9 cellular contexts compared by ENCODE assay signal in the genomic region with DNA sequence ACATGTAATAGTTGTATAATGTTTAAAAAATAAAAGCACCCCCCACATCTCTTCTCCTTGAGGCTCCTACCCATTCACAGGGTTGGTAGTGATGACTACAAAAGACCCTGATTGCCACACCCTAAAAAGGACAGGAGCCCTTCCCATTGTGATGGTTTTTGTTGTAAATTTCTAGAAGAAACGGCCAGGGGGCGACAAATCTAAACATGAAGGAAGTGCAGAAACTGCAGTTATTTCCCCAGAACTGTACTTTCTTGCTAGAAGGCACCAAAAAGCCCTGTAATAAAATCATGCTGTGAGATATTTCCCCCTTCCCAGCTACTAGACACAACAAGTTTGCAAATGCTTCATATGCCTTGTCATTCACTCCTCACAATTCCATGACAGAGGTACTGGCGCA. TPM values are rescaled to one million over a fixed set of nuclear protein-coding genes. Genes with fewer than 3 reads are reported as not detected.
DNase-seq lines count a peak whose midpoint lies in the region; ATAC-seq and TF ChIP-seq lines count a peak whose summit lies in the region.
"Had no signal": no experiment of that assay in that cellular context is flagged by ENCODE, and none has a peak within 500 bp of the region (broad histone marks: within the 10 kb centered on the region; RNA-seq: fewer than 3 reads in every experiment).

No MANE protein-coding gene starts in this region.

- no peak overlapping the region for H4K5ac ChIP-seq in H9 (ENCODE audit: insufficient read length, low read depth, low read length)

- no peaks in the 10 kb centered on the region for H3K4me1 ChIP-seq in H9 (ENCODE audit: insufficient read depth, low read length)

- no peak overlapping the region for H2BK120ac ChIP-seq in H9 (ENCODE audit: low read depth, low read length, poor library complexity, severe bottlenecking)

- H3K36me3 Mint-ChIP-seq in H9 (ENCODE audit: insufficient read depth in 1 of 3, low read depth in 3 of 3) = no peaks in the 10 kb centered on the region
- H3K36me3 Mint-ChIP-seq in T-helper 2 cell treated with Interferon-gamma antibody and Interleukin-4, amounts not matched to agents 5 μg/mL and 100 μg/mL, for 36 hours (ENCODE audit: low read depth) = no peaks in the 10 kb centered on the region
- H3K36me3 Mint-ChIP-seq in Calu3 (ENCODE audit: insufficient read depth, unreplicated experiment) = no peaks in the 10 kb centered on the region
- no peaks in the 10 kb centered on the region for H3K36me3 Mint-ChIP-seq in activated T-helper 1 cell treated with anti-CD3 and anti-CD28 coated beads, Interleukin-12 subunit alpha, Interleukin-12 subunit beta, Interleukin-2, Interleukin-4 antibody, amounts not matched to agents 30 ng/mL and 10 ng/mL and 1 ng/mL, durations not matched to agents 14 hours and 24 hours and 36 hours (ENCODE audit: low read depth)

- H4K20me1 ChIP-seq in H9 (ENCODE audit: control insufficient read depth, insufficient read depth, insufficient read length) = no peaks in the 10 kb centered on the region

- H3T11ph ChIP-seq in H9 (ENCODE audit: low read length) = no peak overlapping the region

- no peak overlapping the region for H4K8ac ChIP-seq in H9 (replicated peaks; ENCODE audit: insufficient read length, low read depth, low read length)

- H3K27ac Mint-ChIP-seq in H9 (no peak overlapping the region), Calu3 (ENCODE audit: unreplicated experiment) (no peak overlapping the region)
- peak overlapping the region; percentile 6 for H3K27ac Mint-ChIP-seq in T-helper 2 cell treated with Interferon-gamma antibody and Interleukin-4, amounts not matched to agents 5 μg/mL and 100 μg/mL, for 36 hours
- no peak overlapping the region for H3K27ac Mint-ChIP-seq in activated T-helper 1 cell treated with anti-CD3 and anti-CD28 coated beads, Interleukin-12 subunit alpha, Interleukin-12 subunit beta, Interleukin-2, Interleukin-4 antibody, amounts not matched to agents 30 ng/mL and 10 ng/mL and 1 ng/mL, durations not matched to agents 14 hours and 24 hours and 36 hours

- H2AFZ ChIP-seq in H9 (ENCODE audit: low read length) = no peak overlapping the region

- no peak overlapping the region for H3K27ac ChIP-seq in H9 (ENCODE audit: insufficient read length, low read depth, low read length)
- H3K27ac ChIP-seq: skin epidermis had no signal

- BruUV-seq in Calu3 (replicated peaks; lab: Mats Ljungman, UMichigan) = no TSS peak

- intact Hi-C loops in Calu3 (cut with micrococcal nuclease; ENCODE audit: unreplicated experiment) = loop anchor here (1.0 to 5.0 kb wide), 3 partner anchors 65 to 185 kb away; no protein-coding TSS in a partner anchor
- intact Hi-C loops in activated T-helper 1 cell treated with anti-CD3 and anti-CD28 coated beads, Interleukin-12 subunit alpha, Interleukin-12 subunit beta, Interleukin-2, Interleukin-4 antibody, amounts not matched to agents 30 ng/mL and 10 ng/mL and 1 ng/mL, durations not matched to agents 14 hours and 24 hours and 36 hours (cut with micrococcal nuclease) = loop anchor here (1.0 to 2.0 kb wide), 6 partner anchors 15 to 185 kb away; partner anchors contain the start of gene COMMD9

- no peaks in the 10 kb centered on the region for H3K23me2 ChIP-seq in H9 (ENCODE audit: insufficient read length, low read depth, low read length, poor library complexity, severe bottlenecking)

- no CpG with 5 or more reads among the region's 3 CpGs for WGBS in H9 (ENCODE audit: extremely low coverage, insufficient read length, low lambda C conversion rate)

- no peak overlapping the region for H2BK15ac ChIP-seq in H9 (ENCODE audit: low read depth, low read length)

- no peak overlapping the region for H3K4ac ChIP-seq in H9 (ENCODE audit: low read depth, low read length)

- no peak overlapping the region for H3K18ac ChIP-seq in H9 (ENCODE audit: insufficient read length, low read depth, low read length)

- H3K4me3 Mint-ChIP-seq in H9 (no peak overlapping the region), Calu3 (ENCODE audit: low read depth, unreplicated experiment) (no peak overlapping the region)
- H3K4me3 Mint-ChIP-seq in T-helper 2 cell treated with Interferon-gamma antibody and Interleukin-4, amounts not matched to agents 5 μg/mL and 100 μg/mL, for 36 hours = no peak overlapping the region
- H3K4me3 Mint-ChIP-seq in activated T-helper 1 cell treated with anti-CD3 and anti-CD28 coated beads, Interleukin-12 subunit alpha, Interleukin-12 subunit beta, Interleukin-2, Interleukin-4 antibody, amounts not matched to agents 30 ng/mL and 10 ng/mL and 1 ng/mL, durations not matched to agents 14 hours and 24 hours and 36 hours = no peak overlapping the region

- H2BK12ac ChIP-seq in H9 (ENCODE audit: insufficient read length, low read depth, low read length) = no peak overlapping the region

- H3K9me3 ChIP-seq in H9 (ENCODE audit: control insufficient read depth, low read depth, low read length) = no peaks in the 10 kb centered on the region

- H3K56ac ChIP-seq in H9 (ENCODE audit: insufficient read length, low read depth, low read length) = no peak overlapping the region

- H2BK20ac ChIP-seq in H9 (ENCODE audit: low read depth, low read length, poor library complexity, severe bottlenecking) = no peak overlapping the region

- H3K14ac ChIP-seq in H9 (ENCODE audit: insufficient read depth, low read length) = no peak overlapping the region

- no peaks in the 10 kb centered on the region for H3K79me2 ChIP-seq in H9 (ENCODE audit: insufficient read depth, low read length)

- H3K9me3 Mint-ChIP-seq in H9 = peaks cover 2 to 3% of the 10 kb centered on the region in 2 experiments; a peak in 2 of 5 replicates
- H3K9me3 Mint-ChIP-seq in T-helper 2 cell treated with Interferon-gamma antibody and Interleukin-4, amounts not matched to agents 5 μg/mL and 100 μg/mL, for 36 hours = no peaks in the 10 kb centered on the region
- H3K9me3 Mint-ChIP-seq in Calu3 (ENCODE audit: low read depth, unreplicated experiment) = no peaks in the 10 kb centered on the region
- H3K9me3 Mint-ChIP-seq in activated T-helper 1 cell treated with anti-CD3 and anti-CD28 coated beads, Interleukin-12 subunit alpha, Interleukin-12 subunit beta, Interleukin-2, Interleukin-4 antibody, amounts not matched to agents 30 ng/mL and 10 ng/mL and 1 ng/mL, durations not matched to agents 14 hours and 24 hours and 36 hours = peaks cover 8% of the 10 kb centered on the region

- DNase-seq in AG10803 (ENCODE audit: low read depth) = peak; percentile 41
- DNase-seq in H9 = no peak
- DNase-seq in T-helper 2 cell treated with Interferon-gamma antibody and Interleukin-4, amounts not matched to agents 5 μg/mL and 100 μg/mL, for 36 hours (ENCODE audit: low spot score) = no peak
- peak; percentile 24 for DNase-seq in iPS-NIHi7 (ENCODE audit: extremely low spot score)
- no peak for DNase-seq in Calu3
- no peak for DNase-seq in SIG-M5 (lab: John Stamatoyannopoulos, UW)
- no peak for DNase-seq in activated T-helper 1 cell treated with anti-CD3 and anti-CD28 coated beads, Interleukin-12 subunit alpha, Interleukin-12 subunit beta, Interleukin-2, Interleukin-4 antibody, amounts not matched to agents 30 ng/mL and 10 ng/mL and 1 ng/mL, durations not matched to agents 14 hours and 24 hours and 36 hours (ENCODE audit: low spot score)

- H3K23ac ChIP-seq in H9 (ENCODE audit: insufficient read length, low read depth, low read length) = no peak overlapping the region

- no peak overlapping the region for H3K9ac ChIP-seq in H9 (ENCODE audit: extremely low read depth, insufficient read length, low read length)

- H3K4me1 Mint-ChIP-seq in H9 = no peaks in the 10 kb centered on the region
- H3K4me1 Mint-ChIP-seq in T-helper 2 cell treated with Interferon-gamma antibody and Interleukin-4, amounts not matched to agents 5 μg/mL and 100 μg/mL, for 36 hours (ENCODE audit: low read depth) = peaks cover 7% of the 10 kb centered on the region
- peaks cover 23% of the 10 kb centered on the region for H3K4me1 Mint-ChIP-seq in Calu3 (ENCODE audit: low read depth, unreplicated experiment)
- H3K4me1 Mint-ChIP-seq in activated T-helper 1 cell treated with anti-CD3 and anti-CD28 coated beads, Interleukin-12 subunit alpha, Interleukin-12 subunit beta, Interleukin-2, Interleukin-4 antibody, amounts not matched to agents 30 ng/mL and 10 ng/mL and 1 ng/mL, durations not matched to agents 14 hours and 24 hours and 36 hours (ENCODE audit: low read depth) = peaks cover 9% of the 10 kb centered on the region

- no peak overlapping the region for H2AK5ac ChIP-seq in H9 (ENCODE audit: insufficient read length, low read length)

- no peaks in the 10 kb centered on the region for H3K27me3 ChIP-seq in H9 (ENCODE audit: insufficient read depth, low read length)

- H3K4me3 ChIP-seq in AG10803 (ENCODE audit: low read length) = no peak overlapping the region
- H3K4me3 ChIP-seq: skin epidermis had no signal

- no peak for ATAC-seq in GM21825 (IDR thresholded peaks at IDR 0.05; ENCODE audit: unreplicated experiment)

- TF ChIP-seq CTCF in AG10803 (conservative IDR thresholded peaks at IDR 0.05; ENCODE audit: low read length) = peak; percentile 57
- peak; percentile 71 for TF ChIP-seq CTCF in H9 (conservative IDR thresholded peaks at IDR 0.05)
- no peak for TF ChIP-seq CTCF in Calu3 (IDR thresholded peaks at IDR 0.05; ENCODE audit: unreplicated experiment)

- H3K27me3 Mint-ChIP-seq in H9 (ENCODE audit: low read depth) (no peaks in the 10 kb centered on the region; the same call in none of the 2 replicates), Calu3 (ENCODE audit: unreplicated experiment) (peaks cover 8% of the 10 kb centered on the region)
- H3K27me3 Mint-ChIP-seq in T-helper 2 cell treated with Interferon-gamma antibody and Interleukin-4, amounts not matched to agents 5 μg/mL and 100 μg/mL, for 36 hours (ENCODE audit: low read depth) = no peaks in the 10 kb centered on the region
- H3K27me3 Mint-ChIP-seq in activated T-helper 1 cell treated with anti-CD3 and anti-CD28 coated beads, Interleukin-12 subunit alpha, Interleukin-12 subunit beta, Interleukin-2, Interleukin-4 antibody, amounts not matched to agents 30 ng/mL and 10 ng/mL and 1 ng/mL, durations not matched to agents 14 hours and 24 hours and 36 hours (ENCODE audit: insufficient read depth) = peaks cover 6% of the 10 kb centered on the region

- no peak overlapping the region for H4K91ac ChIP-seq in H9 (ENCODE audit: insufficient read length, low read depth, low read length)

- H3K4me2 ChIP-seq in H9 (ENCODE audit: insufficient read depth, insufficient read length, low read length) = no peak overlapping the region

- CTCF ChIA-PET in Calu3 (lab: Charles Lee) = no interaction called here

- no peaks in the 10 kb centered on the region for H3K79me1 ChIP-seq in H9 (ENCODE audit: insufficient read depth, low read depth, low read length, poor library complexity, severe bottlenecking)

- no peak overlapping the region for H2BK5ac ChIP-seq in H9 (ENCODE audit: insufficient read length, low read length)

RNA-seq across cellular contexts. Expression of gene PRR5L, which starts 10.8 kb away (rescaled TPM):
- total RNA-seq in H9 (2021) = 4.1 and 5.6 TPM in 2 replicates
- total RNA-seq in Calu3 (2022) = 1.2 and 5.2 TPM in 2 replicates
- total RNA-seq in activated T-helper 1 cell treated with anti-CD3 and anti-CD28 coated beads, Interleukin-12 subunit alpha, Interleukin-12 subunit beta, Interleukin-2, Interleukin-4 antibody, amounts not matched to agents 30 ng/mL and 10 ng/mL and 1 ng/mL, durations not matched to agents 14 hours and 24 hours and 36 hours = 56.6 and 64.0 TPM in 2 replicates

RNA-seq across cellular contexts. Expression of gene COMMD9, which starts 17.7 kb away (rescaled TPM):
- 47.0 and 47.4 TPM in 2 replicates for total RNA-seq in H9 (2021)
- total RNA-seq in Calu3 (2022) = 40.7 and 44.1 TPM in 2 replicates
- 39.7 and 41.3 TPM in 2 replicates for total RNA-seq in activated T-helper 1 cell treated with anti-CD3 and anti-CD28 coated beads, Interleukin-12 subunit alpha, Interleukin-12 subunit beta, Interleukin-2, Interleukin-4 antibody, amounts not matched to agents 30 ng/mL and 10 ng/mL and 1 ng/mL, durations not matched to agents 14 hours and 24 hours and 36 hours

Comparison
In these comparisons a context has a peak if more than half of its experiments do, and no peak if none do; other contexts are left out.
1. DNase-seq: peak in AG10803 (single experiment) and iPS-NIHi7 (single experiment); none in H9 (single experiment), T-helper 2 cell treated with Interferon-gamma antibody and Interleukin-4, amounts not matched to agents 5 μg/mL and 100 μg/mL, for 36 hours (single experiment), Calu3 (single experiment), SIG-M5 (single experiment) and activated T-helper 1 cell treated with anti-CD3 and anti-CD28 coated beads, Interleukin-12 subunit alpha, Interleukin-12 subunit beta, Interleukin-2, Interleukin-4 antibody, amounts not matched to agents 30 ng/mL and 10 ng/mL and 1 ng/mL, durations not matched to agents 14 hours and 24 hours and 36 hours (single experiment).